In the genomic region with DNA sequence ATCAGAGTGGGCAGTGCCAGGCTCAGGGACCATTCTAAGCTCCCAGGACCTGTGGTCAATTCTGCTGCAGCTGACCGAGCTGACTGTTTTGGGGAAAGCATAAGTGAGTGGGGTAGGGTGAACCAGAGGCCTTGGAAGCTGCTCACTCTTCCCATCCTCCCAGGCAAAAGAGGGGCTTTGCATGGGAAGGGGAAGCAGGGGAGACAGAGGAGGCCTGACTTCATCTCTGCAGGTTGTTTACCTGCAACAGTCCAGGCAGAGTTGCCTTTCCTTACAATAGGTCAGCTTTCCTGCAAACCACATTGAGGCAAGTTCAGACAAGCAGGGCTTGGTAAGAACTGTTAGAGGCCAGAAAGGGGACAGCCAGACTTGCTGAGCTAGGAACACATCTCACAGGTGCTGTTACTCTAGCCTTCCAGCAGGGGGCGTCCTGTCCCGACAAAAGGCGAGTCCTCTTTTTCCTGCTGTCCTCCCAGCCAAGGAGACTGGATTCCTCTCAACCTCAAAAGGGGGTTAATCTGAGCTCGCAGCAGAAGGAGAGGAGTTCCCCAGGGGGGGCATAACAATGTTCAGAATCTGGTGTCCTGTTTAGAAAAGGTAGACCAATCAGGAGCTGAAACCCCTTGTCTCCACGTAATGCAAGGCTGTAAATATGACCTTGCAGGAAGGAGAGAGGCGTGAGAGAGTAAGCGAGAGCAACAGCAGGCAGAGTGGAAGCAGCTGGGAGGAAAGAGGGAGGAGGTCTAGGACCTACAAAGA, we compare ENCODE assay signal across 7 cellular contexts. TPM values are rescaled to one million over a fixed set of nuclear protein-coding genes. Genes with fewer than 3 reads are reported as not detected.
A peak's percentile ranks its signal among the peaks of the same experiment; 100 is the strongest.
DNase-seq lines count a peak whose midpoint lies in the region; ATAC-seq and TF ChIP-seq lines count a peak whose summit lies in the region.

No MANE protein-coding gene starts in this region.

- peak overlapping the region; percentile 58 for H2AFZ ChIP-seq in mesenchymal stem cell (ENCODE audit: low read depth, low read length)

- TF ChIP-seq POLR2A in GM18505 (IDR thresholded peaks at IDR 0.05; ENCODE audit: borderline replicate concordance, extremely low read depth, insufficient read depth, insufficient read length), result no peak

- H2AK5ac ChIP-seq in mesenchymal stem cell (ENCODE audit: low read length, severe bottlenecking), result no peak overlapping the region

- no peaks in the 10 kb centered on the region for H3K27me3 ChIP-seq in effector memory CD4-positive, alpha-beta T cell (replicated peaks; ENCODE audit: control insufficient read depth, insufficient read depth, low read length, poor library complexity, severe bottlenecking)
- peaks cover 7 to 9% of the 10 kb centered on the region in 2 experiments for H3K27me3 ChIP-seq in mesenchymal stem cell (ENCODE audit: control insufficient read depth in 1 of 2, insufficient read depth in 1 of 2, low read length in 2 of 2)

- H2BK15ac ChIP-seq in mesenchymal stem cell (ENCODE audit: low read depth, poor library complexity, severe bottlenecking), result no peak overlapping the region

- no peak overlapping the region for H2BK5ac ChIP-seq in mesenchymal stem cell (ENCODE audit: low read depth, low read length, poor library complexity, severe bottlenecking)

- H3K9me3 ChIP-seq in effector memory CD4-positive, alpha-beta T cell (ENCODE audit: control insufficient read depth, low read length), result no peaks in the 10 kb centered on the region
- H3K9me3 ChIP-seq in mesenchymal stem cell (ENCODE audit: control insufficient read depth, low read length), result no peaks in the 10 kb centered on the region

- H3K27ac ChIP-seq in effector memory CD4-positive, alpha-beta T cell (ENCODE audit: insufficient read depth, low read length, poor library complexity, severe bottlenecking), result no peak overlapping the region
- H3K27ac ChIP-seq in mesenchymal stem cell (ENCODE audit: low read length, poor library complexity, severe bottlenecking), result no peak overlapping the region

- H2BK120ac ChIP-seq in mesenchymal stem cell (ENCODE audit: low read depth, low read length), result no peak overlapping the region

- H3K4ac ChIP-seq in mesenchymal stem cell (ENCODE audit: low read depth in 1 of 2, low read length in 2 of 2), result no peak overlapping the region

- no peak overlapping the region for H3K4me2 ChIP-seq in mesenchymal stem cell (ENCODE audit: low read length, poor library complexity, severe bottlenecking)

- ATAC-seq in GM18505 (IDR thresholded peaks at IDR 0.05; ENCODE audit: unreplicated experiment) (peak; percentile 50), HG03342 (IDR thresholded peaks at IDR 0.05; ENCODE audit: unreplicated experiment) (peak; percentile 59)

- no peaks in the 10 kb centered on the region for H3K4me1 ChIP-seq in effector memory CD4-positive, alpha-beta T cell (ENCODE audit: control insufficient read depth, insufficient read depth, low read length, poor library complexity, severe bottlenecking)
- peaks cover 5% of the 10 kb centered on the region for H3K4me1 ChIP-seq in mesenchymal stem cell (ENCODE audit: control insufficient read depth, insufficient read depth, low read depth, low read length)

- H2BK12ac ChIP-seq in mesenchymal stem cell (ENCODE audit: low read length in 2 of 2), result no peak overlapping the region

- no peak overlapping the region for H3K14ac ChIP-seq in mesenchymal stem cell (ENCODE audit: low read length in 2 of 2)

- H3K36me3 ChIP-seq in effector memory CD4-positive, alpha-beta T cell (ENCODE audit: control insufficient read depth, insufficient read depth, low read length), result no peaks in the 10 kb centered on the region
- no peaks in the 10 kb centered on the region for H3K36me3 ChIP-seq in mesenchymal stem cell (ENCODE audit: control insufficient read depth in 1 of 2, insufficient read depth in 2 of 2, low read depth in 1 of 2, low read length in 2 of 2)

- peak overlapping the region; percentile 39 for H3K9ac ChIP-seq in mesenchymal stem cell (ENCODE audit: low read length)

- peak overlapping the region; percentile 27 for H3K4me3 ChIP-seq in effector memory CD4-positive, alpha-beta T cell (ENCODE audit: insufficient read depth, low read depth, low read length, poor library complexity, severe bottlenecking)
- peak overlapping the region in 1 of 2 experiments; percentile 25 for H3K4me3 ChIP-seq in mesenchymal stem cell (ENCODE audit: insufficient read depth in 1 of 2, low read depth in 1 of 2, low read length in 2 of 2)

- DNase-seq in NCI-H774 (lab: John Stamatoyannopoulos, UW) (peak; percentile 71), mesenchymal stem cell (peak; percentile 60)
- DNase-seq in activated CD8-positive, alpha-beta memory T cell treated with anti-CD3 and anti-CD28 coated beads for 24 hours, result peak; percentile 92
- peak; percentile 23 to 50 (median 44) for DNase-seq in effector memory CD4-positive, alpha-beta T cell
- DNase-seq in stimulated activated CD8-positive, alpha-beta memory T cell treated with anti-CD3 and anti-CD28 coated beads, Interleukin-12 subunit alpha, Interleukin-12 subunit beta, amount 100 ng/mL, for 4 hours (ENCODE audit: low read depth), result peak; percentile 37

- no peaks in the 10 kb centered on the region for H3K79me1 ChIP-seq in mesenchymal stem cell (replicated peaks; ENCODE audit: low read length, poor library complexity, severe bottlenecking)

- H4K8ac ChIP-seq in mesenchymal stem cell (ENCODE audit: low read length), result no peak overlapping the region

- no peak overlapping the region for H3K18ac ChIP-seq in mesenchymal stem cell (ENCODE audit: low read depth in 1 of 2, low read length in 2 of 2)

- no peak overlapping the region for H3K23ac ChIP-seq in mesenchymal stem cell (ENCODE audit: low read length in 2 of 2)

- peak overlapping the region; percentile 4 for H4K91ac ChIP-seq in mesenchymal stem cell (ENCODE audit: low read length)

- 33% methylated on average over 7 of the region's 8 CpGs for WGBS in mesenchymal stem cell

RNA-seq across cellular contexts. Expression of a gene that starts 4.3 kb away (rescaled TPM):
- polyA plus RNA-seq in mesenchymal stem cell (2013, experiment 1 of 2), result 0.08 TPM
- 0.07 TPM for polyA plus RNA-seq in mesenchymal stem cell (2013, experiment 2 of 2)

RNA-seq across cellular contexts. Expression of a gene that starts 53.3 kb away (rescaled TPM):
- polyA plus RNA-seq in mesenchymal stem cell (2013, experiment 1 of 2), result 0.04 TPM
- polyA plus RNA-seq in mesenchymal stem cell (2013, experiment 2 of 2), result 0.03 TPM

Comparison
In these comparisons a context has a peak if more than half of its experiments do, and no peak if none do; other contexts are left out.
1. DNase-seq: peak in every context shown above with its lines; median percentile 92 in activated CD8-positive, alpha-beta memory T cell treated with anti-CD3 and anti-CD28 coated beads for 24 hours; 71 in NCI-H774; 60 in mesenchymal stem cell; 44 in effector memory CD4-positive, alpha-beta T cell; 37 in stimulated activated CD8-positive, alpha-beta memory T cell treated with anti-CD3 and anti-CD28 coated beads, Interleukin-12 subunit alpha, Interleukin-12 subunit beta, amount 100 ng/mL, for 4 hours.